ENCODE assay signal across 10 cellular contexts in the genomic region with DNA sequence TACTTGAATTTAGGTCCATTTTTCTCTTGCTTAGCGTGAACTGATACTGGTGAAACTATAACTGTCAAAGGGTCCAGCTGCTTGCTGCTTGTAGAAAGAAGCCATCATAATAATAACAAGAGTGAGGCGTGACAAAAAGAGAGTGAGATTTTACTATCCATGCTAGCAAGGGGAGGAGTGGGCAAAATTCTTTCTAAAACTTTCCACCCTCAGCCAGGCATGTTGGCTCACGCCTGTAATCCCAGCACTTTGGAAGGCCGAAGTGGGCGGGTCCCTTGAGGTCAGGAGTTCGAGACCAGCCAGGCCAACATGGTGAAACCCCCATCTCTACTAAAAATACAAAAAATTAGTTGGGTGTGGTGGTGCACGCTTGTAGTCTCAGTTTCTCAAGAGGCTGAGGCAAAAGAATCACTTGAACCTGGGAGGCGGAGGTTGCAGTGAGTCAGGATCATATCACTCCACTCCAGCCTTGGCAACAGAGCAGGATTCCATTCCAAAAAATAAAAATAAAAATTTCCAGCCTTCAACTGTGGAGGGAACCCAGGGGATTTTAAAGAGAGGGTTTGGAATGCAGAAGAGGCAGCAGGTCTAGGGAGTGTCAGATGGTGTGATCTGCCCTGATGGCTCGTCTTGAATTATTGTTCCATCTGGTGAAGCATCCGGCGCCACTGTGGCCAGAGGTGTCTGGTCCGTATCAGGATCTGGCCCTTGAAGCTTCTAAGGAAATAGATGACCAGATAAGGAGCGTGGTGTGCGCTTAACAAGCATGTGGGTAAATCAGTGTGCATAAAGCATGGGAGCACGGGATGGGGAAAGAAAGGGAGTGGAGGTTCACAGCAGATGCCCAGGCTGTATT. TPM values are rescaled to one million over a fixed set of nuclear protein-coding genes. Genes with fewer than 3 reads are reported as not detected.
A peak's percentile ranks its signal among the peaks of the same experiment; 100 is the strongest.
DNase-seq lines count a peak whose midpoint lies in the region; ATAC-seq and TF ChIP-seq lines count a peak whose summit lies in the region.
"Had no signal": no experiment of that assay in that cellular context is flagged by ENCODE, and none has a peak within 500 bp of the region (broad histone marks: within the 10 kb centered on the region; RNA-seq: fewer than 3 reads in every experiment).

No MANE protein-coding gene starts in this region.

- POLR2A ChIA-PET in A673 (lab: Charles Lee; ENCODE audit: low non-redundant PET) = no interaction called here

- no peaks in the 10 kb centered on the region for H3K9me3 Mint-ChIP-seq in activated T-cell treated with anti-CD3 and anti-CD28 coated beads, Interleukin-2, amount 50 U/mL, for 24 hours

- H3K4me3 Mint-ChIP-seq in activated T-cell treated with anti-CD3 and anti-CD28 coated beads, Interleukin-2, amount 50 U/mL, for 24 hours = no peak overlapping the region

- H3K4me3 ChIP-seq in tibial artery (peak overlapping the region; percentile 6 to 22), A673 (ENCODE audit: low read depth, low read length, poor library complexity, severe bottlenecking) (no peak overlapping the region)

- peaks cover 0 to 20% (median 7%) of the 10 kb centered on the region in 4 donors for H3K4me1 ChIP-seq in tibial artery
- H3K4me1 ChIP-seq in A673 (ENCODE audit: insufficient read depth, low read length, poor library complexity, severe bottlenecking) = no peaks in the 10 kb centered on the region

- no peak for DNase-seq in activated T-cell treated with anti-CD3 and anti-CD28 coated beads, Interleukin-2, amount 50 U/mL, for 24 hours
- no peak for DNase-seq in activated T-cell treated with anti-CD3 and anti-CD28 coated beads, Interleukin-2, amount 50 U/mL, for 48 hours
- peak; percentile 68 for DNase-seq in NCI-H524 treated with DMSO at 0.1 percent for 48 hours (lab: John Stamatoyannopoulos, UW)
- no peak for DNase-seq in Right ventricle myocardium superior
- peak in 1 of 2 donors; percentile 21 for DNase-seq in tibial artery
- DNase-seq in NCI-H1417 treated with DMSO at 0.1 percent for 48 hours (lab: John Stamatoyannopoulos, UW) = no peak
- DNase-seq in A673 (ENCODE audit: low spot score) = no peak
- no peak for DNase-seq in foreskin melanocyte
- DNase-seq: effector CD4-positive, alpha-beta T cell had no signal

- no peak for TF ChIP-seq CTCF in tibial artery (IDR thresholded peaks at IDR 0.05)
- no peak for TF ChIP-seq CTCF in A673 (conservative IDR thresholded peaks at IDR 0.05; ENCODE audit: low read depth, low read length)

- peak; percentile 18 for ATAC-seq in Right ventricle myocardium superior (ENCODE audit: poor library complexity)

- peaks cover 65% of the 10 kb centered on the region for H3K36me3 Mint-ChIP-seq in activated T-cell treated with anti-CD3 and anti-CD28 coated beads, Interleukin-2, amount 50 U/mL, for 24 hours (ENCODE audit: low read depth)

- H3K27me3 ChIP-seq in tibial artery (no peaks in the 10 kb centered on the region), A673 (replicated peaks; ENCODE audit: insufficient read depth, low read depth, low read length, poor library complexity) (no peaks in the 10 kb centered on the region)

- peak overlapping the region; percentile 91 for H3K27ac Mint-ChIP-seq in activated T-cell treated with anti-CD3 and anti-CD28 coated beads, Interleukin-2, amount 50 U/mL, for 24 hours

- H3K36me3 ChIP-seq in tibial artery (peaks cover 3 to 36% (median 35%) of the 10 kb centered on the region in 3 donors), A673 (ENCODE audit: insufficient read depth, low read length, poor library complexity, severe bottlenecking) (no peaks in the 10 kb centered on the region)

- CTCF ChIA-PET in A673 (lab: Charles Lee) = no interaction called here

- H3K9me3 ChIP-seq in tibial artery (no peaks in the 10 kb centered on the region), A673 (ENCODE audit: low read depth, low read length, poor library complexity, severe bottlenecking) (peaks cover 2% of the 10 kb centered on the region)

- intact Hi-C loops in Right ventricle myocardium superior (cut with DNase I) (no loop called here), tibial artery (cut with DNase I; ENCODE audit: low total_unique reads) (no loop called here), A673 (cut with micrococcal nuclease; ENCODE audit: unreplicated experiment) (no loop called here)

- peak overlapping the region; percentile 68 to 72 for H3K27ac ChIP-seq in tibial artery
- no peak overlapping the region for H3K27ac ChIP-seq in A673 (ENCODE audit: low read depth, low read length, poor library complexity, severe bottlenecking)
- H3K27ac ChIP-seq: C4-2B had no signal

- H3K27me3 Mint-ChIP-seq in activated T-cell treated with anti-CD3 and anti-CD28 coated beads, Interleukin-2, amount 50 U/mL, for 24 hours = no peaks in the 10 kb centered on the region

- peaks cover 53% of the 10 kb centered on the region for H3K4me1 Mint-ChIP-seq in activated T-cell treated with anti-CD3 and anti-CD28 coated beads, Interleukin-2, amount 50 U/mL, for 24 hours (ENCODE audit: low read depth)

- BruUV-seq in A673 (replicated peaks; lab: Mats Ljungman, UMichigan) = no TSS peak

RNA-seq across cellular contexts. Expression of a gene that starts 51.8 kb away (rescaled TPM):
- 2.6 TPM for total RNA-seq in Right ventricle myocardium superior
- total RNA-seq in A673 (2021) = 0.19 TPM in 1 of 2 replicates, not detected in the other

RNA-seq across cellular contexts. Expression of a gene that starts 52.7 kb away (rescaled TPM):
- total RNA-seq in Right ventricle myocardium superior = 22.1 TPM
- total RNA-seq in A673 (2021) = 0.72 TPM in 1 of 2 replicates, not detected in the other

Comparison
In these comparisons a context has a peak if more than half of its experiments do, and no peak if none do; other contexts are left out.
1. RNA of a gene that starts 52.7 kb away (total RNA-seq): 22.1 TPM in Right ventricle myocardium superior (single experiment); 0.72 TPM in A673; every median in the first group is over 10 times any median in the second.